Comparison of ENCODE assay signal across 8 cellular contexts in the genomic region with DNA sequence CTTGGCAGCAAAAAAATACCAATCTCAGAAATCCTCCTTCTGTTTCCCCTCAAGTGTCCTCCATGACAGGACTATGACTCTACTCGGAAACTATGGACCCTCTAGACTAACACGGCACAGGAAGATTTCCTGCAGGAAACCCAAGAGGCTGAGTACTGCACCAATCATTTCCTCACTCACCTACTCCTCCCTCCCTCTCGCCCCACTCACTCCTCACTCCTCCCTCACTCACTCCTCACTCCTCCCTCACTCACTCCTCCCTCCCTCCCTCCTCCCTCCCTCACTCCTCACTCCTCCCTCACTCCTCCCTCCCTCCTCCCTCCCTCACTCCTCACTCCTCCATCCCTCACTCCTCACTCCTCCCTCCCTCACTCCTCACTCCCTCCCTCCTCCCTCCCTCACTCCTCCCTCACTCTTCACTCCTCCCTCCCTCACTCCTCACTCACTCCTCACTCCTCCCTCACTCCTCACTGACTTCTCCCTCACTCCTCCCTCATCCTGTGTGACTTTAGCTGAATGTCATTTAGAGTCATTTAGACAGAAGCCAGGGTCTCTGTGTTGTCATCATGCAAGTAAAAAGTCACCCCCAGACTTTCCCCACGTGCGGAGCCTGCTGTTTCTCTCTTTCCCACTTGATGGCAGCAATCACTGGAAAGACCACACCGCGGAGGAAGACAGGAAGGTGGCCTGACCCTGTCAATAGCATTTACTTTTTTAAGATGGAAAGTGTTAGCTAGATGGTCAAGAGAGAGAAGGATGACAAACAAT.
DNase-seq lines count a peak whose midpoint lies in the region; ATAC-seq and TF ChIP-seq lines count a peak whose summit lies in the region.

No MANE protein-coding gene starts in this region.

- H3K27me3 ChIP-seq in adrenal gland = no peaks in the 10 kb centered on the region

- no peaks in the 10 kb centered on the region for H3K4me1 ChIP-seq in adrenal gland (replicated peaks in 1 of 2)

- H3K9me3 ChIP-seq in adrenal gland (replicated peaks in 1 of 3) = no peaks in the 10 kb centered on the region

- peaks cover 17% of the 10 kb centered on the region for H3K9me3 Mint-ChIP-seq in stimulated activated memory B cell treated with anti-CD40 and anti-IgM and Interleukin-4, amounts not matched to agents 10 μg/mL and 1 μg/mL and 100 μg/mL, for 72 hours

- DNase-seq in AG09309 (ENCODE audit: low read depth) = no peak
- DNase-seq in adrenal gland = peak in 6 of 7 donors; percentile 53 to 74 (median 55)
- DNase-seq in kidney glomerular epithelial cell (lab: John Stamatoyannopoulos, UW) = peak; percentile 41
- DNase-seq in NCI-H345 treated with DMSO at 0.1 percent for 48 hours (lab: John Stamatoyannopoulos, UW; ENCODE audit: unreplicated experiment) = no peak
- no peak for DNase-seq in NCI-H2227 (lab: John Stamatoyannopoulos, UW; ENCODE audit: unreplicated experiment)

- H3K4me1 Mint-ChIP-seq in stimulated activated memory B cell treated with anti-CD40 and anti-IgM and Interleukin-4, amounts not matched to agents 10 μg/mL and 1 μg/mL and 100 μg/mL, for 72 hours = peaks cover 6% of the 10 kb centered on the region

- TF ChIP-seq CTCF in AG09309 (IDR thresholded peaks at IDR 0.05; ENCODE audit: control insufficient read depth, insufficient read depth, low read depth, low read length, missing control alignments) = peak; percentile 59
- TF ChIP-seq CTCF in adrenal gland (IDR thresholded peaks at IDR 0.05) = peak; percentile 38 to 78 (median 66)

- no peak overlapping the region for H3K27ac ChIP-seq in adrenal gland

- no peak for TF ChIP-seq POLR2A in adrenal gland (IDR thresholded peaks at IDR 0.05)

- H3K4me3 Mint-ChIP-seq in stimulated activated memory B cell treated with anti-CD40 and anti-IgM and Interleukin-4, amounts not matched to agents 10 μg/mL and 1 μg/mL and 100 μg/mL, for 72 hours = no peak overlapping the region

- intact Hi-C loops in adrenal gland (cut with DNase I) = loop anchor here in 1 of 2 donors (5.0 kb wide), 1 partner anchor 212 kb away; no protein-coding TSS in a partner anchor

- no peaks in the 10 kb centered on the region for H3K36me3 ChIP-seq in adrenal gland (replicated peaks in 1 of 2)

- H3K27ac Mint-ChIP-seq in stimulated activated memory B cell treated with anti-CD40 and anti-IgM and Interleukin-4, amounts not matched to agents 10 μg/mL and 1 μg/mL and 100 μg/mL, for 72 hours = no peak overlapping the region

- H3K36me3 Mint-ChIP-seq in stimulated activated memory B cell treated with anti-CD40 and anti-IgM and Interleukin-4, amounts not matched to agents 10 μg/mL and 1 μg/mL and 100 μg/mL, for 72 hours = no peaks in the 10 kb centered on the region

- peak; percentile 56 for ATAC-seq in GM21529 (IDR thresholded peaks at IDR 0.05; ENCODE audit: unreplicated experiment)
- ATAC-seq in stimulated activated memory B cell treated with anti-CD40 and anti-IgM and Interleukin-4, amounts not matched to agents 10 μg/mL and 1 μg/mL and 100 μg/mL, for 72 hours = no peak
- ATAC-seq in GM19328 (IDR thresholded peaks at IDR 0.05; ENCODE audit: unreplicated experiment) = no peak

- WGBS in adrenal gland, 4 donors = 20 to 33% (median 23%) methylated on average over 7 of the region's 7 CpGs

- H3K27me3 Mint-ChIP-seq in stimulated activated memory B cell treated with anti-CD40 and anti-IgM and Interleukin-4, amounts not matched to agents 10 μg/mL and 1 μg/mL and 100 μg/mL, for 72 hours = peaks cover 22% of the 10 kb centered on the region

- H3K4me3 ChIP-seq in AG09309 (ENCODE audit: control insufficient read depth, low read depth, low read length) = no peak overlapping the region
- H3K4me3 ChIP-seq in adrenal gland = no peak overlapping the region

Comparison
In these comparisons a context has a peak if more than half of its experiments do, and no peak if none do; other contexts are left out.
1. DNase-seq: peak in adrenal gland (6 of 7) and kidney glomerular epithelial cell (single experiment); none in AG09309 (single experiment), NCI-H345 treated with DMSO at 0.1 percent for 48 hours (single experiment) and NCI-H2227 (single experiment).